1 cellular context compared by ENCODE assay signal in genomic region chr10:79491171-79491835, GRCh38.
A peak's percentile ranks its signal among the peaks of the same experiment; 100 is the strongest.
TF ChIP-seq lines count a peak whose summit lies in the region.

No MANE protein-coding gene starts in this region.

TF ChIP-seq in H1, 55 proteins besides CTCF, POLR2A, EP300 and RAD21:
- TF ChIP-seq, protein P1, sequence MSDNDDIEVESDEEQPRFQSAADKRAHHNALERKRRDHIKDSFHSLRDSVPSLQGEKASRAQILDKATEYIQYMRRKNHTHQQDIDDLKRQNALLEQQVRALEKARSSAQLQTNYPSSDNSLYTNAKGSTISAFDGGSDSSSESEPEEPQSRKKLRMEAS (IDR thresholded peaks at IDR 0.05): peak; percentile 69
- TF ChIP-seq HDAC2 (IDR thresholded peaks at IDR 0.05; ENCODE audit: borderline replicate concordance in 1 of 2, low read depth in 2 of 2, low read length in 2 of 2) (no peak), E2F6 (IDR thresholded peaks at IDR 0.05) (peak; percentile 41; the same call in 1 of the 2 replicates)
TF ChIP-seq in H1: peak in this region for 2.
